Comparison of ENCODE assay signal across 8 cellular contexts in genomic region chr19:47109541-47110375, GRCh38. TPM values are rescaled to one million over a fixed set of nuclear protein-coding genes. Genes with fewer than 3 reads are reported as not detected.
DNase-seq lines count a peak whose midpoint lies in the region; ATAC-seq and TF ChIP-seq lines count a peak whose summit lies in the region.

No MANE protein-coding gene starts in this region.

- H3K9me3 Mint-ChIP-seq in activated naive CD8-positive, alpha-beta T cell (ENCODE audit: low read depth): no peaks in the 10 kb centered on the region

- peaks cover 56% of the 10 kb centered on the region for H3K79me2 ChIP-seq in OCI-LY1 (ENCODE audit: insufficient read depth, low read length)

- WGBS in aorta, 2 donors: 4 to 6% methylated on average over 15 of the region's 15 CpGs

- peak overlapping the region; percentile 86 for H3K4me2 ChIP-seq in OCI-LY1 (ENCODE audit: low read length)

- H3K36me3 ChIP-seq in OCI-LY1 (ENCODE audit: insufficient read depth, low read length) (peaks cover 47% of the 10 kb centered on the region), aorta (ENCODE audit: control insufficient read depth in 1 of 2, insufficient read depth in 2 of 2, low read length in 1 of 2) (no peaks in the 10 kb centered on the region)

- no peaks in the 10 kb centered on the region for H3K9me3 ChIP-seq in OCI-LY1 (ENCODE audit: low read length)
- no peaks in the 10 kb centered on the region for H3K9me3 ChIP-seq in aorta (ENCODE audit: control insufficient read depth, low read length)

- no peaks in the 10 kb centered on the region for H4K20me1 ChIP-seq in OCI-LY1 (ENCODE audit: insufficient read depth, low read length)

- intact Hi-C loops in aorta (cut with DNase I): loop anchor here (5.0 to 10.0 kb wide), 2 partner anchors 32 to 255 kb away; partner anchors contain the start of gene AP2S1 (in 1 of the 2)

- H3K27me3 ChIP-seq in OCI-LY1 (ENCODE audit: insufficient read depth, low read length) (no peaks in the 10 kb centered on the region), aorta (ENCODE audit: control insufficient read depth in 1 of 2, insufficient read depth in 2 of 2, low read length in 1 of 2) (no peaks in the 10 kb centered on the region)

- DNase-seq in hippocampal formation (lab: John Stamatoyannopoulos, UW) (peak; percentile 11 to 62), middle frontal gyrus (ENCODE audit: extremely low spot score, low spot score) (no peak), aorta (no peak)
- DNase-seq in stimulated activated CD4-positive, alpha-beta T cell treated with anti-CD3 and anti-CD28 coated beads, Interleukin-12 subunit alpha, Interleukin-12 subunit beta, amount 100 ng/mL, for 4 hours: peak; percentile 43

- H3K4me3 ChIP-seq in OCI-LY1 (ENCODE audit: low read depth, low read length, poor library complexity, severe bottlenecking) (peak overlapping the region; percentile 94), aorta (ENCODE audit: low read length in 2 of 2) (peak overlapping the region in 1 of 2 donors; percentile 97)

- H3F3A ChIP-seq in OCI-LY1 (ENCODE audit: insufficient read depth, low read length): no peaks in the 10 kb centered on the region

- no peak for ATAC-seq in GM21737 (IDR thresholded peaks at IDR 0.05; ENCODE audit: unreplicated experiment)
- no peak for ATAC-seq in aorta (ENCODE audit: low FRiP score)

- H3K4me1 Mint-ChIP-seq in activated naive CD8-positive, alpha-beta T cell (ENCODE audit: low read depth): peaks cover 59% of the 10 kb centered on the region

- peak overlapping the region; percentile 99 for H3K9ac ChIP-seq in OCI-LY1 (ENCODE audit: low read length)

- no peaks in the 10 kb centered on the region for H3K9me2 ChIP-seq in OCI-LY1 (ENCODE audit: low read depth, low read length)

- TF ChIP-seq POLR2A in GM18526 (IDR thresholded peaks at IDR 0.05; ENCODE audit: extremely low read depth, insufficient read length): peak; percentile 32

- peaks cover 54% of the 10 kb centered on the region for H3K4me1 ChIP-seq in OCI-LY1 (ENCODE audit: insufficient read depth, low read length, severe bottlenecking)
- peaks cover 0 to 3% of the 10 kb centered on the region in 2 donors for H3K4me1 ChIP-seq in aorta (ENCODE audit: control insufficient read depth in 1 of 2, insufficient read depth in 2 of 2, low read length in 2 of 2)

- peaks cover 24% of the 10 kb centered on the region for H3K36me3 Mint-ChIP-seq in activated naive CD8-positive, alpha-beta T cell

- no peaks in the 10 kb centered on the region for H3K27me3 Mint-ChIP-seq in activated naive CD8-positive, alpha-beta T cell

- peak overlapping the region; percentile 97 for H3K4me3 Mint-ChIP-seq in activated naive CD8-positive, alpha-beta T cell

- H3K27ac ChIP-seq in OCI-LY1 (ENCODE audit: low read depth, low read length, poor library complexity, severe bottlenecking) (peak overlapping the region; percentile 93), aorta (ENCODE audit: low read depth in 1 of 2, low read length in 2 of 2) (no peak overlapping the region)

- TF ChIP-seq CTCF in OCI-LY1 (IDR thresholded peaks at IDR 0.05; ENCODE audit: low read length): no peak

- no peak overlapping the region for H2AFZ ChIP-seq in OCI-LY1 (ENCODE audit: low read length)

- peak overlapping the region; percentile 100 for H3K27ac Mint-ChIP-seq in activated naive CD8-positive, alpha-beta T cell

RNA-seq across cellular contexts. Expression of gene ZC3H4, which starts 3.8 kb away (rescaled TPM):
- total RNA-seq in aorta: 10 to 100 TPM; 33.9 to 34.6 TPM
- 10 to 100 TPM in 1 of 2 donors, 1 to 10 TPM in 1; 5.7 to 10.4 TPM for polyA plus RNA-seq in aorta

RNA-seq across cellular contexts. Expression of gene SAE1, which starts 20.9 kb away (rescaled TPM):
- total RNA-seq in aorta: 10 to 100 TPM; 44.5 to 64.9 TPM
- 10 to 100 TPM; 49.5 to 59.0 TPM for polyA plus RNA-seq in aorta

Comparison
In these comparisons a context has a peak if more than half of its experiments do, and no peak if none do; other contexts are left out.
1. DNase-seq: peak in hippocampal formation (2 of 2) and stimulated activated CD4-positive, alpha-beta T cell treated with anti-CD3 and anti-CD28 coated beads, Interleukin-12 subunit alpha, Interleukin-12 subunit beta, amount 100 ng/mL, for 4 hours (single experiment); none in middle frontal gyrus (single experiment) and aorta (0 of 2).